ENCODE assay signal across 8 cellular contexts in genomic region chr15:92901053-92901761, GRCh38. TPM values are rescaled to one million over a fixed set of nuclear protein-coding genes. Genes with fewer than 3 reads are reported as not detected.
DNase-seq lines count a peak whose midpoint lies in the region; ATAC-seq and TF ChIP-seq lines count a peak whose summit lies in the region.

No MANE protein-coding gene starts in this region.

- peak overlapping the region; percentile 94 to 97 (median 96) for H3K27ac ChIP-seq in gastrocnemius medialis

- TF ChIP-seq CTCF in fibroblast of the aortic adventitia (IDR thresholded peaks at IDR 0.05; ENCODE audit: insufficient read depth, low read length) (no peak), gastrocnemius medialis (IDR thresholded peaks at IDR 0.05 in 4 of 5, conservative IDR thresholded peaks at IDR 0.05 in 1 of 5) (no peak)

- ATAC-seq in gastrocnemius medialis (no peak), GM18520 (IDR thresholded peaks at IDR 0.05; ENCODE audit: unreplicated experiment) (no peak), GM18505 (IDR thresholded peaks at IDR 0.05; ENCODE audit: unreplicated experiment) (no peak)

- H3K4me1 ChIP-seq in gastrocnemius medialis = peaks cover 47 to 51% of the 10 kb centered on the region in 2 donors

- peaks cover 0 to 19% of the 10 kb centered on the region in 2 donors for H3K36me3 ChIP-seq in gastrocnemius medialis

- H3K27me3 ChIP-seq in gastrocnemius medialis = no peaks in the 10 kb centered on the region

- H3K4me3 ChIP-seq in fibroblast of the aortic adventitia (ENCODE audit: low read depth, low read length) = peak overlapping the region; percentile 72
- H3K4me3 ChIP-seq in gastrocnemius medialis = peak overlapping the region; percentile 58 to 76 (median 71)

- no peaks in the 10 kb centered on the region for H3K9me3 ChIP-seq in gastrocnemius medialis

- in situ Hi-C loops in gastrocnemius medialis (cut with MboI; ENCODE audit: low sequenced_read_pairs in 4 of 4) = no loop called here

- TF ChIP-seq POLR2A in gastrocnemius medialis (IDR thresholded peaks at IDR 0.05) = no peak
- TF ChIP-seq POLR2A in GM18505 (IDR thresholded peaks at IDR 0.05; ENCODE audit: borderline replicate concordance, extremely low read depth, insufficient read depth, insufficient read length) = no peak

- intact Hi-C loops in gastrocnemius medialis (cut with DNase I; ENCODE audit: low total_unique reads) = loop anchor here (5.0 kb wide), 1 partner anchor 186 kb away; the partner anchor contains the start of gene RGMA

- DNase-seq in NCI-H82 (lab: John Stamatoyannopoulos, UW) (peak; percentile 26), NCI-H82 treated with DMSO at 0.1 percent for 48 hours (lab: John Stamatoyannopoulos, UW; ENCODE audit: unreplicated experiment) (no peak), SW480 (ENCODE audit: low spot score) (peak; percentile 46), fibroblast of the aortic adventitia (ENCODE audit: low read depth) (peak; percentile 54), gastrocnemius medialis (no peak), H4 (ENCODE audit: low spot score) (no peak)

RNA-seq across cellular contexts. Expression of gene CHD2, which starts 1.1 kb away (rescaled TPM):
- total RNA-seq in fibroblast of the aortic adventitia (ENCODE audit: low replicate concordance) (83.7 and 253 TPM in 2 replicates), gastrocnemius medialis (10 to 100 TPM; 26.9 to 55.5 (median 33.7) TPM)
- total RNA-seq in H4 (2014; rRNA removed; shearing (Covaris generic)) = 19.1 and 41.2 TPM in 2 replicates

Comparison
In these comparisons a context has a peak if more than half of its experiments do, and no peak if none do; other contexts are left out.
1. DNase-seq: peak in NCI-H82 (single experiment), SW480 (single experiment) and fibroblast of the aortic adventitia (single experiment); none in NCI-H82 treated with DMSO at 0.1 percent for 48 hours (single experiment), gastrocnemius medialis (0 of 2) and H4 (single experiment).